Comparison of ENCODE assay signal across 8 cellular contexts in genomic region chr16:30925646-30926332, GRCh38. TPM values are rescaled to one million over a fixed set of nuclear protein-coding genes. Genes with fewer than 3 reads are reported as not detected.
DNase-seq lines count a peak whose midpoint lies in the region; ATAC-seq and TF ChIP-seq lines count a peak whose summit lies in the region.

No MANE protein-coding gene starts in this region.

- no peak overlapping the region for H2BK15ac ChIP-seq in mesendoderm (replicated peaks; ENCODE audit: low read depth)

- H3K27ac ChIP-seq in mammary epithelial cell (ENCODE audit: insufficient read depth, low read depth, low read length) (no peak overlapping the region), mesendoderm (ENCODE audit: low read depth, low read length) (no peak overlapping the region)

- H3K9me3 Mint-ChIP-seq in MCF 10A (ENCODE audit: unreplicated experiment) (no peaks in the 10 kb centered on the region), activated B cell treated with CpG ODN at 0.5 μM for 24 hours (no peaks in the 10 kb centered on the region), type B pancreatic cell (no peaks in the 10 kb centered on the region)
- no peaks in the 10 kb centered on the region for H3K9me3 Mint-ChIP-seq in activated CD8-positive, alpha-beta T cell treated with anti-CD3 and anti-CD28 coated beads for 36 hours

- no peak overlapping the region for H3K9ac ChIP-seq in mammary epithelial cell (ENCODE audit: insufficient read depth, low read length)
- H3K9ac ChIP-seq in mesendoderm (ENCODE audit: low read length), result peak overlapping the region; percentile 85

- peaks cover 11% of the 10 kb centered on the region for H3K4me1 ChIP-seq in mammary epithelial cell (ENCODE audit: insufficient read depth, low read length)
- no peaks in the 10 kb centered on the region for H3K4me1 ChIP-seq in mesendoderm (ENCODE audit: control insufficient read depth, low read depth, low read length)

- BruUV-seq in MCF 10A (replicated peaks; lab: Mats Ljungman, UMichigan) (no TSS peak), mammary epithelial cell (replicated peaks; lab: Mats Ljungman, UMichigan) (no TSS peak)

- H2BK5ac ChIP-seq in mesendoderm (ENCODE audit: low read length), result no peak overlapping the region

- H3K4me3 Mint-ChIP-seq in MCF 10A (ENCODE audit: unreplicated experiment) (peak overlapping the region; percentile 48), activated B cell treated with CpG ODN at 0.5 μM for 24 hours (peak overlapping the region; percentile 29), type B pancreatic cell (peak overlapping the region; percentile 80)
- no peak overlapping the region for H3K4me3 Mint-ChIP-seq in activated CD8-positive, alpha-beta T cell treated with anti-CD3 and anti-CD28 coated beads for 36 hours

- 90% methylated on average over 11 of the region's 28 CpGs for WGBS in mammary epithelial cell (ENCODE audit: low coverage, missing lambda C conversion rate)
- WGBS in mesendoderm (ENCODE audit: extremely low coverage, insufficient coverage, low lambda C conversion rate), result no CpG with 5 or more reads among the region's 28 CpGs

- H4K8ac ChIP-seq in mesendoderm (ENCODE audit: low read depth, low read length), result no peak overlapping the region

- CTCF ChIA-PET in MCF 10A (lab: Yijun Ruan, JAX), result interaction anchor here (0.5 to 4.5 kb wide), 6 partner anchors 9 to 198 kb away, joined by 3 to 29 read pairs (median 4); no protein-coding TSS in a partner anchor
- CTCF ChIA-PET in mammary epithelial cell (lab: Charles Lee; ENCODE audit: low non-redundant PET), result no interaction called here
- CTCF ChIA-PET in activated B cell treated with CpG ODN at 0.5 μM for 24 hours (lab: Charles Lee), result interaction anchor here (1.4 kb wide), 1 partner anchor 16 kb away, joined by 4 read pairs; no protein-coding TSS in a partner anchor
- CTCF ChIA-PET in activated CD8-positive, alpha-beta T cell treated with anti-CD3 and anti-CD28 coated beads for 36 hours (lab: Charles Lee), result interaction anchor here (1.0 to 3.7 kb wide), 8 partner anchors 9 to 112 kb away, joined by 3 to 22 read pairs (median 4); no protein-coding TSS in a partner anchor

- TF ChIP-seq CTCF in MCF 10A (IDR thresholded peaks at IDR 0.05; ENCODE audit: unreplicated experiment) (no peak), mammary epithelial cell (conservative IDR thresholded peaks at IDR 0.05 in 1 of 2, IDR thresholded peaks at IDR 0.05 in 1 of 2; ENCODE audit: extremely low read depth in 1 of 2, insufficient read depth in 1 of 2, low read depth in 1 of 2, low read length in 2 of 2) (no peak), activated B cell treated with CpG ODN at 0.5 μM for 24 hours (IDR thresholded peaks at IDR 0.05) (no peak), type B pancreatic cell (conservative IDR thresholded peaks at IDR 0.05) (no peak)
- no peak for TF ChIP-seq CTCF in activated CD8-positive, alpha-beta T cell treated with anti-CD3 and anti-CD28 coated beads for 36 hours (IDR thresholded peaks at IDR 0.05)

- H2AFZ ChIP-seq in mammary epithelial cell (ENCODE audit: low read depth, low read length), result no peak overlapping the region

- no peak overlapping the region for H4K5ac ChIP-seq in mesendoderm (ENCODE audit: low read length)

- H3K9me3 ChIP-seq in mammary epithelial cell (replicated peaks; ENCODE audit: insufficient read depth, low read length), result no peaks in the 10 kb centered on the region

- DNase-seq in MCF 10A (ENCODE audit: unreplicated experiment) (no peak), mammary epithelial cell (no peak), activated B cell treated with CpG ODN at 0.5 μM for 24 hours (no peak), mesendoderm (no peak), type B pancreatic cell (ENCODE audit: extremely low spot score, unreplicated experiment) (no peak), NCI-H2029 (lab: John Stamatoyannopoulos, UW) (no peak), NCI-H2227 (lab: John Stamatoyannopoulos, UW; ENCODE audit: unreplicated experiment) (no peak)
- DNase-seq in activated CD8-positive, alpha-beta T cell treated with anti-CD3 and anti-CD28 coated beads for 36 hours, result no peak

- H3K79me1 ChIP-seq in mesendoderm (ENCODE audit: low read length), result peaks cover 12% of the 10 kb centered on the region

- dilution Hi-C loops in mammary epithelial cell (cut with HindIII; ENCODE audit: low sequenced_read_pairs), result no loop called here

- H3K79me2 ChIP-seq in mammary epithelial cell (ENCODE audit: insufficient read depth, low read length) (peaks cover 14% of the 10 kb centered on the region), mesendoderm (ENCODE audit: control insufficient read depth, insufficient read depth, low read length) (peaks cover 12% of the 10 kb centered on the region)

- no peaks in the 10 kb centered on the region for H4K20me1 ChIP-seq in mammary epithelial cell (ENCODE audit: insufficient read depth, low read length)

- H3K36me3 Mint-ChIP-seq in MCF 10A (ENCODE audit: insufficient read depth, unreplicated experiment) (peaks cover 30% of the 10 kb centered on the region), activated B cell treated with CpG ODN at 0.5 μM for 24 hours (ENCODE audit: low read depth) (peaks cover 21% of the 10 kb centered on the region), type B pancreatic cell (peaks cover 3% of the 10 kb centered on the region)
- H3K36me3 Mint-ChIP-seq in activated CD8-positive, alpha-beta T cell treated with anti-CD3 and anti-CD28 coated beads for 36 hours (ENCODE audit: low read depth), result no peaks in the 10 kb centered on the region

- no peak overlapping the region for H2AK5ac ChIP-seq in mesendoderm (ENCODE audit: low read length)

- peak overlapping the region; percentile 91 for H3K56ac ChIP-seq in mesendoderm (ENCODE audit: low read length)

- H3K27me3 ChIP-seq in mammary epithelial cell (ENCODE audit: insufficient read depth, low read length) (no peaks in the 10 kb centered on the region), mesendoderm (ENCODE audit: insufficient read depth, low read length, poor library complexity) (no peaks in the 10 kb centered on the region)

- ATAC-seq in activated B cell treated with CpG ODN at 0.5 μM for 24 hours (ENCODE audit: low read depth), result no peak
- ATAC-seq in activated CD8-positive, alpha-beta T cell treated with anti-CD3 and anti-CD28 coated beads for 36 hours, result no peak

- H3K4me3 ChIP-seq in mammary epithelial cell (replicated peaks in 1 of 3; ENCODE audit: insufficient read depth in 1 of 3, low read depth in 2 of 3, low read length in 3 of 3), result peak overlapping the region in 1 of 3 experiments; percentile 58
- H3K4me3 ChIP-seq in mesendoderm (ENCODE audit: low read length), result no peak overlapping the region

- no peak overlapping the region for H3K4ac ChIP-seq in mesendoderm (ENCODE audit: low read depth, low read length)

- H3K4me1 Mint-ChIP-seq in MCF 10A (ENCODE audit: insufficient read depth, unreplicated experiment), result peaks cover 14% of the 10 kb centered on the region
- peaks cover 20% of the 10 kb centered on the region for H3K4me1 Mint-ChIP-seq in activated B cell treated with CpG ODN at 0.5 μM for 24 hours
- H3K4me1 Mint-ChIP-seq in type B pancreatic cell (ENCODE audit: unreplicated experiment), result peaks cover 20% of the 10 kb centered on the region
- H3K4me1 Mint-ChIP-seq in activated CD8-positive, alpha-beta T cell treated with anti-CD3 and anti-CD28 coated beads for 36 hours (ENCODE audit: low read depth), result peaks cover 20% of the 10 kb centered on the region

- no peak overlapping the region for H2BK120ac ChIP-seq in mesendoderm (ENCODE audit: low read depth, low read length)

- no peak overlapping the region for H3K18ac ChIP-seq in mesendoderm (ENCODE audit: low read length)

- H3K23ac ChIP-seq in mesendoderm (ENCODE audit: low read length), result no peak overlapping the region

- intact Hi-C loops in MCF 10A (cut with micrococcal nuclease), result no loop called here
- intact Hi-C loops in mammary epithelial cell (cut with micrococcal nuclease), result no loop called here
- intact Hi-C loops in activated B cell treated with CpG ODN at 0.5 μM for 24 hours (cut with micrococcal nuclease), result loop anchor here (10.0 kb wide), 1 partner anchor 371 kb away; the partner anchor contains the start of gene ZNF764
- intact Hi-C loops in activated CD8-positive, alpha-beta T cell treated with anti-CD3 and anti-CD28 coated beads for 36 hours (cut with micrococcal nuclease), result loop anchor here (10.0 kb wide), 1 partner anchor 231 kb away; the partner anchor contains the start of gene SRCAP

- H3K4me2 ChIP-seq in mammary epithelial cell (ENCODE audit: insufficient read depth, low read depth, low read length) (no peak overlapping the region), mesendoderm (ENCODE audit: low read length) (no peak overlapping the region)

- H3K36me3 ChIP-seq in mammary epithelial cell (ENCODE audit: insufficient read depth, low read length), result peaks cover 3% of the 10 kb centered on the region
- H3K36me3 ChIP-seq in mesendoderm (ENCODE audit: control insufficient read depth, insufficient read depth, low read length), result peaks cover 19% of the 10 kb centered on the region

- in situ Hi-C loops in mammary epithelial cell (cut with MboI; ENCODE audit: low sequenced_read_pairs in 2 of 2), result no loop called here

- H3K27me3 Mint-ChIP-seq in MCF 10A (ENCODE audit: insufficient read depth, unreplicated experiment), result no peaks in the 10 kb centered on the region
- H3K27me3 Mint-ChIP-seq in activated B cell treated with CpG ODN at 0.5 μM for 24 hours, result no peaks in the 10 kb centered on the region
- no peaks in the 10 kb centered on the region for H3K27me3 Mint-ChIP-seq in type B pancreatic cell
- no peaks in the 10 kb centered on the region for H3K27me3 Mint-ChIP-seq in activated CD8-positive, alpha-beta T cell treated with anti-CD3 and anti-CD28 coated beads for 36 hours

- H3K27ac Mint-ChIP-seq in MCF 10A (ENCODE audit: low read depth, unreplicated experiment) (peak overlapping the region; percentile 73), activated B cell treated with CpG ODN at 0.5 μM for 24 hours (peak overlapping the region; percentile 20), type B pancreatic cell (peak overlapping the region; percentile 51)
- H3K27ac Mint-ChIP-seq in activated CD8-positive, alpha-beta T cell treated with anti-CD3 and anti-CD28 coated beads for 36 hours, result no peak overlapping the region

- POLR2A ChIA-PET in MCF 10A (lab: Yijun Ruan, JAX) (interaction anchor here (0.6 to 1.6 kb wide), 4 partner anchors 14 to 500 kb away, joined by 3 to 4 read pairs (median 4); no protein-coding TSS in a partner anchor), activated B cell treated with CpG ODN at 0.5 μM for 24 hours (lab: Charles Lee) (interaction anchor here (0.5 to 0.6 kb wide), 3 partner anchors 110 to 418 kb away, joined by 3 to 15 read pairs (median 8); no protein-coding TSS in a partner anchor)
- POLR2A ChIA-PET in activated CD8-positive, alpha-beta T cell treated with anti-CD3 and anti-CD28 coated beads for 36 hours (lab: Charles Lee), result interaction anchor here (0.9 to 1.5 kb wide), 3 partner anchors 14 to 275 kb away, joined by 3 read pairs; no protein-coding TSS in a partner anchor

RNA-seq across cellular contexts. Expression of gene FBXL19, which starts 2.4 kb away (rescaled TPM):
- 18.0 and 23.4 TPM in 2 replicates for total RNA-seq in MCF 10A (2022)
- 10 to 100 TPM; 18.5 to 24.9 TPM for total RNA-seq in mammary epithelial cell
- polyA plus RNA-seq in mammary epithelial cell, result 8.4 TPM
- polyA minus RNA-seq in mammary epithelial cell, result 28.9 TPM
- 20.3 and 24.2 TPM in 2 replicates for total RNA-seq in activated B cell treated with CpG ODN at 0.5 μM for 24 hours
- polyA plus RNA-seq in mesendoderm (2013, experiment 1 of 2), result 46.9 TPM
- polyA plus RNA-seq in mesendoderm (2013, experiment 2 of 2), result 47.5 TPM
- 29.0 and 46.4 TPM in 2 replicates for total RNA-seq in type B pancreatic cell (ENCODE audit: low replicate concordance)
- 10 to 100 TPM; 21.1 to 22.0 TPM for total RNA-seq in activated CD8-positive, alpha-beta T cell treated with anti-CD3 and anti-CD28 coated beads for 36 hours

RNA-seq across cellular contexts. Expression of gene ORAI3, which starts 23.1 kb away (rescaled TPM):
- total RNA-seq in MCF 10A (2022), result 16.2 and 21.2 TPM in 2 replicates
- 10 to 100 TPM; 31.7 to 37.2 TPM for total RNA-seq in mammary epithelial cell
- 31.2 TPM for polyA plus RNA-seq in mammary epithelial cell
- 29.5 TPM for polyA minus RNA-seq in mammary epithelial cell
- total RNA-seq in activated B cell treated with CpG ODN at 0.5 μM for 24 hours, result 25.1 and 30.6 TPM in 2 replicates
- polyA plus RNA-seq in mesendoderm (2013, experiment 1 of 2), result 3.6 TPM
- polyA plus RNA-seq in mesendoderm (2013, experiment 2 of 2), result 3.5 TPM
- total RNA-seq in type B pancreatic cell (ENCODE audit: low replicate concordance), result 18.7 and 19.4 TPM in 2 replicates
- 10 to 100 TPM in 1 of 2 experiments, 1 to 10 TPM in 1; 7.6 to 10.9 TPM for total RNA-seq in activated CD8-positive, alpha-beta T cell treated with anti-CD3 and anti-CD28 coated beads for 36 hours

RNA-seq across cellular contexts. Expression of gene CTF1, which starts 29.4 kb away (rescaled TPM):
- total RNA-seq in MCF 10A (2022) (3.6 and 4.1 TPM in 2 replicates), mammary epithelial cell (1 to 10 TPM in 1 of 2 donors, under 1 TPM in 1; 0.94 to 2.8 TPM), activated B cell treated with CpG ODN at 0.5 μM for 24 hours (0.56 and 0.62 TPM in 2 replicates), type B pancreatic cell (ENCODE audit: low replicate concordance) (2.5 and 3.1 TPM in 2 replicates)
- 2.1 TPM for polyA plus RNA-seq in mammary epithelial cell
- 3.3 TPM for polyA minus RNA-seq in mammary epithelial cell
- polyA plus RNA-seq in mesendoderm (2013, experiment 1 of 2), result 1.7 TPM
- polyA plus RNA-seq in mesendoderm (2013, experiment 2 of 2), result 1.6 TPM
- total RNA-seq in activated CD8-positive, alpha-beta T cell treated with anti-CD3 and anti-CD28 coated beads for 36 hours, result under 1 TPM; 0.31 to 0.32 TPM

RNA-seq across cellular contexts. Expression of gene SETD1A, which starts 31.8 kb away (rescaled TPM):
- 15.0 and 15.8 TPM in 2 replicates for total RNA-seq in MCF 10A (2022)
- 10 to 100 TPM in 1 of 2 donors, 1 to 10 TPM in 1; 8.5 to 14.8 TPM for total RNA-seq in mammary epithelial cell
- 2.6 TPM for polyA plus RNA-seq in mammary epithelial cell
- polyA minus RNA-seq in mammary epithelial cell, result 10.4 TPM
- total RNA-seq in activated B cell treated with CpG ODN at 0.5 μM for 24 hours, result 29.6 and 32.8 TPM in 2 replicates
- polyA plus RNA-seq in mesendoderm (2013, experiment 1 of 2), result 27.7 TPM
- 25.3 TPM for polyA plus RNA-seq in mesendoderm (2013, experiment 2 of 2)
- 19.3 and 25.0 TPM in 2 replicates for total RNA-seq in type B pancreatic cell (ENCODE audit: low replicate concordance)
- 10 to 100 TPM; 18.0 to 19.2 TPM for total RNA-seq in activated CD8-positive, alpha-beta T cell treated with anti-CD3 and anti-CD28 coated beads for 36 hours

RNA-seq across cellular contexts. Expression of gene BCL7C, which starts 31.9 kb away (rescaled TPM):
- total RNA-seq in MCF 10A (2022), result 32.0 and 33.9 TPM in 2 replicates
- 10 to 100 TPM; 26.1 to 28.5 TPM for total RNA-seq in mammary epithelial cell
- 22.5 TPM for polyA plus RNA-seq in mammary epithelial cell
- 1.7 TPM for polyA minus RNA-seq in mammary epithelial cell
- 32.2 and 35.7 TPM in 2 replicates for total RNA-seq in activated B cell treated with CpG ODN at 0.5 μM for 24 hours
- 24.5 TPM for polyA plus RNA-seq in mesendoderm (2013, experiment 1 of 2)
- 23.1 TPM for polyA plus RNA-seq in mesendoderm (2013, experiment 2 of 2)
- 26.3 and 35.0 TPM in 2 replicates for total RNA-seq in type B pancreatic cell (ENCODE audit: low replicate concordance)
- 10 to 100 TPM; 21.8 to 23.6 TPM for total RNA-seq in activated CD8-positive, alpha-beta T cell treated with anti-CD3 and anti-CD28 coated beads for 36 hours

Comparison
In these comparisons a context has a peak if more than half of its experiments do, and no peak if none do; other contexts are left out.
1. intact Hi-C loops: an anchor here in activated B cell treated with CpG ODN at 0.5 μM for 24 hours (10.0 kb wide) and activated CD8-positive, alpha-beta T cell treated with anti-CD3 and anti-CD28 coated beads for 36 hours (10.0 kb wide); none called in MCF 10A and mammary epithelial cell.